11 cellular contexts compared by ENCODE assay signal in the genomic region with DNA sequence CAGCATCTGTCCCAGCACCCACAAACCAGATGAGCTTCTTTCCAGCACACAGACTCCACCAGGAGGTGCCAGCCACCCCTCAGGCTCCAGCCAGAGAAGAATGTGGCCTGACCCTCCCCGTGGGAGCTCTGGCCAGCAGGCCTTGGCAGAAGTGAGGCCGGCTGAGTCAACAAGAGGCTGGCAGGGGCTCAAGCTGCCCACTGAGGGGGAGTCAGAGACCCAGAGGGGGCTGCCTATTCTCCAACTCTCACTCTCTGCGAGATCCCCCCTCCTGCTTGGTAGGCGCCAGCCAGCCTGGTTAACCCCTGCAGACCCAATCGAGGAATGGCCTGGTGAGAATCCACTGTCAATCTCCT. TPM values are rescaled to one million over a fixed set of nuclear protein-coding genes. Genes with fewer than 3 reads are reported as not detected.
DNase-seq lines count a peak whose midpoint lies in the region; ATAC-seq, FAIRE-seq and TF ChIP-seq lines count a peak whose summit lies in the region.
"Had no signal": no experiment of that assay in that cellular context is flagged by ENCODE, and none has a peak within 500 bp of the region (broad histone marks: within the 10 kb centered on the region; RNA-seq: fewer than 3 reads in every experiment).

No MANE protein-coding gene starts in this region.

- 0 out of 7 replicates have a peak, but pooled peaks cover 0 to 3% (median 0%) of the 10 kb centered on the region in 4 experiments for H3K27me3 ChIP-seq in H1 (replicated peaks in 1 of 4; ENCODE audit: control insufficient read depth in 3 of 4, extremely low read depth in 1 of 4, insufficient read depth in 3 of 4, low read length in 3 of 4)

- no peak overlapping the region for H3K4ac ChIP-seq in H1 (replicated peaks; ENCODE audit: insufficient read length, low read depth, low read length)

- CTCF ChIA-PET in H1 (lab: Charles Lee; ENCODE audit: partially characterized antibody): interaction anchor here (1.0 to 16.8 kb wide), 4 partner anchors 10 to 77 kb away, joined by 3 to 1347 read pairs (median 26); a partner anchor contains a TSS

- TF ChIP-seq EP300 in H1 (IDR thresholded peaks at IDR 0.05; ENCODE audit: borderline replicate concordance in 1 of 2, low read depth in 2 of 2, low read length in 2 of 2): no peak

- H3K36me3 ChIP-seq in H1 (ENCODE audit: control insufficient read depth in 2 of 4, insufficient read depth in 4 of 4, low read length in 3 of 4): no peaks in the 10 kb centered on the region
- H3K36me3 ChIP-seq: BLaER1 treated with 17β-estradiol and CSF1 and Interleukin-3, amounts not matched to agents 10 nM and 100 nM had no signal

- no peak overlapping the region for H4K91ac ChIP-seq in H1 (replicated peaks; ENCODE audit: insufficient read length, low read length)

- no peak overlapping the region for H3K4me3 ChIP-seq in H1 (ENCODE audit: extremely low read depth in 1 of 4, insufficient read depth in 2 of 4, low read depth in 3 of 4, low read length in 4 of 4)
- H3K4me3 ChIP-seq: BLaER1 treated with 17β-estradiol and CSF1 and Interleukin-3, amounts not matched to agents 10 nM and 100 nM had no signal

- H2AFZ ChIP-seq in H1 (ENCODE audit: low read length): no peak overlapping the region

- no peak overlapping the region for H3K27ac ChIP-seq in H1 (ENCODE audit: low read depth, low read length)
- H3K27ac ChIP-seq: BLaER1 treated with 17β-estradiol and CSF1 and Interleukin-3, amounts not matched to agents 10 nM and 100 nM had no signal

- H2BK12ac ChIP-seq in H1 (ENCODE audit: low read depth, low read length): no peak overlapping the region; the same call in 1 of the 2 replicates

- H2BK20ac ChIP-seq in H1 (ENCODE audit: low read length): no peak overlapping the region

- WGBS in H1 (ENCODE audit: extremely low coverage in 1 of 2, insufficient coverage in 1 of 2, insufficient read length in 1 of 2, insufficient replicate concordance in 2 of 2, low coverage in 1 of 2, low lambda C conversion rate in 2 of 2, missing lambda C conversion rate in 1 of 2), 2 experiments: 65% methylated on average over 5 of the region's 5 CpGs; no CpG with 5 or more reads in 1 of the 2 experiments

- H2BK120ac ChIP-seq in H1 (replicated peaks; ENCODE audit: low read depth, low read length): no peak overlapping the region

- ATAC-seq in HG03045 (IDR thresholded peaks at IDR 0.05; ENCODE audit: unreplicated experiment) (no peak), GM19035 (IDR thresholded peaks at IDR 0.05; ENCODE audit: unreplicated experiment) (no peak)
- ATAC-seq: natural killer cell treated with Interleukin-12 subunit alpha and Interleukin-12 subunit beta and Interleukin-15 and Interleukin-18, amount 100 ng/mL, for 72 hours had no signal

- no peak for TF ChIP-seq POLR2A in H1 (IDR thresholded peaks at IDR 0.05; ENCODE audit: control extremely low read depth in 1 of 2, low read depth in 2 of 2, low read length in 2 of 2)

- H4K8ac ChIP-seq in H1 (ENCODE audit: extremely low read depth, insufficient read depth, low read length): no peak overlapping the region

- H3K79me2 ChIP-seq in H1 (ENCODE audit: control insufficient read depth in 1 of 2, insufficient read depth in 2 of 2, low read length in 2 of 2): no peaks in the 10 kb centered on the region

- no peak overlapping the region for H3K9ac ChIP-seq in H1 (replicated peaks in 1 of 4; ENCODE audit: extremely low read depth in 1 of 4, low read depth in 3 of 4, low read length in 3 of 4)
- H3K9ac ChIP-seq: BLaER1 treated with 17β-estradiol and CSF1 and Interleukin-3, amounts not matched to agents 10 nM and 100 nM had no signal

- no peak overlapping the region for H4K5ac ChIP-seq in H1 (ENCODE audit: insufficient read length, low read depth, low read length)

- TF ChIP-seq RAD21 in H1 (IDR thresholded peaks at IDR 0.05 in 1 of 2, conservative IDR thresholded peaks at IDR 0.05 in 1 of 2; ENCODE audit: low read depth in 2 of 2, low read length in 2 of 2): peak in 1 of 2 experiments; percentile 25; a peak in 3 of 4 replicates

- H3K23me2 ChIP-seq in H1 (ENCODE audit: low read depth, low read length): 0 out of 2 replicates have a peak, but pooled peaks cover 5% of the 10 kb centered on the region

- H2BK5ac ChIP-seq in H1 (ENCODE audit: low read depth, low read length): no peak overlapping the region

- H3K9me3 ChIP-seq in H1 (ENCODE audit: insufficient read depth in 2 of 2, low read depth in 1 of 2, low read length in 1 of 2): no peaks in the 10 kb centered on the region
- H3K9me3 ChIP-seq: BLaER1 treated with 17β-estradiol and CSF1 and Interleukin-3, amounts not matched to agents 10 nM and 100 nM had no signal

- POLR2A ChIA-PET in H1 (lab: Charles Lee; ENCODE audit: partially characterized antibody): interaction anchor here (0.7 to 13.2 kb wide), 4 partner anchors 9 to 1999 kb away, joined by 3 to 198 read pairs (median 6); a partner anchor contains a TSS

- no peak overlapping the region for H3K14ac ChIP-seq in H1 (ENCODE audit: insufficient read length)

- H3K56ac ChIP-seq in H1 (replicated peaks; ENCODE audit: insufficient read length, low read depth, low read length): no peak overlapping the region

- no peak overlapping the region for H3K23ac ChIP-seq in H1 (ENCODE audit: insufficient read length)

- TF ChIP-seq CTCF in H1 (IDR thresholded peaks at IDR 0.05; ENCODE audit: control extremely low read depth in 1 of 3, insufficient read depth in 1 of 3, low read depth in 1 of 3, low read length in 3 of 3): peak in 2 of 3 experiments; percentile 14 to 18; a peak in 2 of 4 replicates

- no peak overlapping the region for H3K4me2 ChIP-seq in H1 (ENCODE audit: insufficient read depth in 1 of 2, low read depth in 2 of 2, low read length in 2 of 2)

- H3K4me1 ChIP-seq in H1 (replicated peaks in 1 of 4; ENCODE audit: control insufficient read depth in 3 of 4, insufficient read depth in 4 of 4, low read length in 3 of 4): peaks cover 5 to 31% (median 18%) of the 10 kb centered on the region in 4 experiments

- no peak for FAIRE-seq in H1 (lab: Jason Lieb, UNC)

- no peaks in the 10 kb centered on the region for H3K79me1 ChIP-seq in H1 (ENCODE audit: low read depth, low read length)

- no peaks in the 10 kb centered on the region for H4K20me1 ChIP-seq in H1 (replicated peaks in 1 of 2; ENCODE audit: control insufficient read depth in 1 of 2, insufficient read depth in 2 of 2, low read length in 2 of 2)
- H4K20me1 ChIP-seq: BLaER1 treated with 17β-estradiol and CSF1 and Interleukin-3, amounts not matched to agents 10 nM and 100 nM had no signal

- H2BK15ac ChIP-seq in H1 (ENCODE audit: low read length): 0 out of 2 replicates have a peak overlapping the region, but pooled peaks have one; percentile 97

- DNase-seq in A172 (ENCODE audit: low spot score): peak; percentile 47
- DNase-seq in NCI-H1092 (lab: John Stamatoyannopoulos, UW): peak; percentile 89
- no peak for DNase-seq in H1 (ENCODE audit: low read depth in 1 of 2, low spot score in 2 of 2)
- peak; percentile 84 for DNase-seq in midbrain (lab: John Stamatoyannopoulos, UW)
- DNase-seq in NCI-H2227 (lab: John Stamatoyannopoulos, UW; ENCODE audit: unreplicated experiment): no peak
- DNase-seq in 8988T: no peak
- DNase-seq: NCI-H748 treated with DMSO at 0.1 percent for 48 hours had no signal

- no peak overlapping the region for H2AK5ac ChIP-seq in H1 (ENCODE audit: low read depth, low read length)

- H3K18ac ChIP-seq in H1 (ENCODE audit: extremely low read depth, low read length): peak overlapping the region; percentile 28; the same call in 1 of the 2 replicates

RNA-seq across cellular contexts. Expression of a gene that starts 10.6 kb away (rescaled TPM):
- total RNA-seq in A172 (2014; rRNA removed; shearing (Covaris generic)): 18.2 and 23.0 TPM in 2 replicates
- 10.1 and 11.2 TPM in 2 replicates for total RNA-seq in H1 (2021; fragmentation: NEBNext Ultra II Directional; extraction: Animal tissue kit (Norgen Biotek cat#: 25700))
- 8.3 and 15.4 TPM in 2 replicates for polyA plus RNA-seq in H1 (2011; rRNA removed)
- polyA plus RNA-seq in H1 (2011; cell fraction: cytosol; rRNA removed): 5.3 TPM
- 7.8 TPM for polyA plus RNA-seq in H1 (2011; cell fraction: nucleus; rRNA removed)
- polyA plus RNA-seq in H1 (2012, experiment 1 of 2): 5.5 to 11.6 TPM (median 10.8 TPM) in 4 replicates
- polyA plus RNA-seq in H1 (2012, experiment 2 of 2): 8.9 TPM
- polyA plus RNA-seq in H1 (2013, experiment 1 of 2): 11.0 TPM
- 10.5 TPM for polyA plus RNA-seq in H1 (2013, experiment 2 of 2)
- 2.1 and 2.2 TPM in 2 replicates for polyA minus RNA-seq in H1 (2011; rRNA and poly(A)+ RNA removed)
- polyA minus RNA-seq in H1 (2011; cell fraction: cytosol; rRNA and poly(A)+ RNA removed): 4.3 TPM
- polyA minus RNA-seq in H1 (2011; cell fraction: nucleus; rRNA and poly(A)+ RNA removed): 5.1 TPM

RNA-seq across cellular contexts. Expression of a gene that starts 30.2 kb away (rescaled TPM):
- total RNA-seq in A172 (2014; rRNA removed; shearing (Covaris generic)): not detected in 2 replicates
- not detected in 2 replicates for total RNA-seq in H1 (2021; fragmentation: NEBNext Ultra II Directional; extraction: Animal tissue kit (Norgen Biotek cat#: 25700))
- polyA plus RNA-seq in H1 (2011; rRNA removed): not detected in 2 replicates
- polyA plus RNA-seq in H1 (2011; cell fraction: cytosol; rRNA removed): not detected
- polyA plus RNA-seq in H1 (2011; cell fraction: nucleus; rRNA removed): not detected
- polyA plus RNA-seq in H1 (2012, experiment 1 of 2): not detected in 4 replicates
- polyA plus RNA-seq in H1 (2012, experiment 2 of 2): not detected
- not detected for polyA plus RNA-seq in H1 (2013, experiment 1 of 2)
- not detected for polyA plus RNA-seq in H1 (2013, experiment 2 of 2)
- not detected in 2 replicates for polyA minus RNA-seq in H1 (2011; rRNA and poly(A)+ RNA removed)
- not detected for polyA minus RNA-seq in H1 (2011; cell fraction: cytosol; rRNA and poly(A)+ RNA removed)
- not detected for polyA minus RNA-seq in H1 (2011; cell fraction: nucleus; rRNA and poly(A)+ RNA removed)
- total RNA-seq: natural killer cell treated with Interleukin-12 subunit alpha and Interleukin-12 subunit beta and Interleukin-15 and Interleukin-18, amount 100 ng/mL, for 72 hours had no signal

RNA-seq across cellular contexts. Expression of a gene that starts 30.5 kb away (rescaled TPM):
- 20.4 and 41.0 TPM in 2 replicates for total RNA-seq in A172 (2014; rRNA removed; shearing (Covaris generic))
- 14.4 and 14.6 TPM in 2 replicates for total RNA-seq in H1 (2021; fragmentation: NEBNext Ultra II Directional; extraction: Animal tissue kit (Norgen Biotek cat#: 25700))
- polyA plus RNA-seq in H1 (2011; rRNA removed): 13.5 and 17.4 TPM in 2 replicates
- polyA plus RNA-seq in H1 (2011; cell fraction: cytosol; rRNA removed): 11.2 TPM
- 23.7 TPM for polyA plus RNA-seq in H1 (2011; cell fraction: nucleus; rRNA removed)
- polyA plus RNA-seq in H1 (2012, experiment 1 of 2): 7.9 to 13.1 TPM (median 11.6 TPM) in 4 replicates
- 11.4 TPM for polyA plus RNA-seq in H1 (2012, experiment 2 of 2)
- 9.2 TPM for polyA plus RNA-seq in H1 (2013, experiment 1 of 2)
- polyA plus RNA-seq in H1 (2013, experiment 2 of 2): 9.2 TPM
- 6.8 and 7.5 TPM in 2 replicates for polyA minus RNA-seq in H1 (2011; rRNA and poly(A)+ RNA removed)
- polyA minus RNA-seq in H1 (2011; cell fraction: cytosol; rRNA and poly(A)+ RNA removed): 11.4 TPM
- polyA minus RNA-seq in H1 (2011; cell fraction: nucleus; rRNA and poly(A)+ RNA removed): 5.0 TPM

RNA-seq across cellular contexts. Expression of a gene that starts 59.0 kb away (rescaled TPM):
- 18.6 and 24.0 TPM in 2 replicates for total RNA-seq in A172 (2014; rRNA removed; shearing (Covaris generic))
- 46.5 and 49.3 TPM in 2 replicates for total RNA-seq in H1 (2021; fragmentation: NEBNext Ultra II Directional; extraction: Animal tissue kit (Norgen Biotek cat#: 25700))
- polyA plus RNA-seq in H1 (2011; rRNA removed): 57.2 and 81.0 TPM in 2 replicates
- 58.2 TPM for polyA plus RNA-seq in H1 (2011; cell fraction: cytosol; rRNA removed)
- 170 TPM for polyA plus RNA-seq in H1 (2011; cell fraction: nucleus; rRNA removed)
- polyA plus RNA-seq in H1 (2012, experiment 1 of 2): 43.4 to 56.3 TPM (median 52.3 TPM) in 4 replicates
- polyA plus RNA-seq in H1 (2012, experiment 2 of 2): 38.5 TPM
- 31.2 TPM for polyA plus RNA-seq in H1 (2013, experiment 1 of 2)
- polyA plus RNA-seq in H1 (2013, experiment 2 of 2): 28.6 TPM
- polyA minus RNA-seq in H1 (2011; rRNA and poly(A)+ RNA removed): 25.7 and 39.1 TPM in 2 replicates
- 36.0 TPM for polyA minus RNA-seq in H1 (2011; cell fraction: cytosol; rRNA and poly(A)+ RNA removed)
- 64.4 TPM for polyA minus RNA-seq in H1 (2011; cell fraction: nucleus; rRNA and poly(A)+ RNA removed)

Comparison
In these comparisons a context has a peak if more than half of its experiments do, and no peak if none do; other contexts are left out.
1. DNase-seq: peak in A172 (single experiment), NCI-H1092 (single experiment) and midbrain (single experiment); none in H1 (0 of 2), NCI-H2227 (single experiment) and 8988T (single experiment).